ENCODE assay signal across 1 cellular context in the genomic region with DNA sequence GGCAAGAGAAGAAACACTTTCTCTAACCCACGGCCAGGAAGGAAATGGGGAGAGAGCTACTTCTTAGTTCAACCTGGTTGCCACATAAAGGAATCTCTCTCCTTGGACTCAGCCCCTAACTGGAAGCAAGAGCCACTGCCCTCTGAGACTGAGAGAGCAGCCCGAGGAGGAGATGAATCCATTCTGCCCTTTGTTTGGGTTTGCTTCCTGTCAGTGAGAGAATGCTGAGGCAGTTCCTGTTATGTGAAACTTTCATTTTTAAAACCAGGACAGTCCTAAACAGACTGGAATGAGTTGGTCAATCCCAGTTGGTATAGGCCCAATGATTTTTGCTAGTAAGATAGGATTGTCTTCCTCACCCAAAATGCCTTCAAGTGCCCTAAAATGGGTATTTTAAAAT.
TF ChIP-seq lines count a peak whose summit lies in the region.

No MANE protein-coding gene starts in this region.

TF ChIP-seq in SK-N-SH treated with all-trans-retinoic acid at 6 μM for 48 hours, 23 proteins besides CTCF, POLR2A, EP300 and RAD21 (continued from another document):
- TF ChIP-seq, protein P1, sequence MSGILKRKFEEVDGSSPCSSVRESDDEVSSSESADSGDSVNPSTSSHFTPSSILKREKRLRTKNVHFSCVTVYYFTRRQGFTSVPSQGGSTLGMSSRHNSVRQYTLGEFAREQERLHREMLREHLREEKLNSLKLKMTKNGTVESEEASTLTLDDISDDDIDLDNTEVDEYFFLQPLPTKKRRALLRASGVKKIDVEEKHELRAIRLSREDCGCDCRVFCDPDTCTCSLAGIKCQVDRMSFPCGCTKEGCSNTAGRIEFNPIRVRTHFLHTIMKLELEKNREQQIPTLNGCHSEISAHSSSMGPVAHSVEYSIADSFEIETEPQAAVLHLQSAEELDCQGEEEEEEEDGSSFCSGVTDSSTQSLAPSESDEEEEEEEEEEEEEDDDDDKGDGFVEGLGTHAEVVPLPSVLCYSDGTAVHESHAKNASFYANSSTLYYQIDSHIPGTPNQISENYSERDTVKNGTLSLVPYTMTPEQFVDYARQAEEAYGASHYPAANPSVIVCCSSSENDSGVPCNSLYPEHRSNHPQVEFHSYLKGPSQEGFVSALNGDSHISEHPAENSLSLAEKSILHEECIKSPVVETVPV (CRISPR knock-in tag; IDR thresholded peaks at IDR 0.05), result no peak
- TF ChIP-seq BACH2 (CRISPR knock-in tag; IDR thresholded peaks at IDR 0.05; ENCODE audit: borderline replicate concordance) (no peak), SNAI2 (CRISPR knock-in tag; IDR thresholded peaks at IDR 0.05) (no peak), ESRRG (CRISPR knock-in tag; IDR thresholded peaks at IDR 0.05) (no peak)
- TF ChIP-seq, protein P2, sequence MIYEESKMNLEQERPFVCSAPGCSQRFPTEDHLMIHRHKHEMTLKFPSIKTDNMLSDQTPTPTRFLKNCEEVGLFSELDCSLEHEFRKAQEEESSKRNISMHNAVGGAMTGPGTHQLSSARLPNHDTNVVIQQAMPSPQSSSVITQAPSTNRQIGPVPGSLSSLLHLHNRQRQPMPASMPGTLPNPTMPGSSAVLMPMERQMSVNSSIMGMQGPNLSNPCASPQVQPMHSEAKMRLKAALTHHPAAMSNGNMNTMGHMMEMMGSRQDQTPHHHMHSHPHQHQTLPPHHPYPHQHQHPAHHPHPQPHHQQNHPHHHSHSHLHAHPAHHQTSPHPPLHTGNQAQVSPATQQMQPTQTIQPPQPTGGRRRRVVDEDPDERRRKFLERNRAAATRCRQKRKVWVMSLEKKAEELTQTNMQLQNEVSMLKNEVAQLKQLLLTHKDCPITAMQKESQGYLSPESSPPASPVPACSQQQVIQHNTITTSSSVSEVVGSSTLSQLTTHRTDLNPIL (CRISPR knock-in tag; IDR thresholded peaks at IDR 0.05; ENCODE audit: low read depth), result no peak
TF ChIP-seq in SK-N-SH treated with all-trans-retinoic acid at 6 μM for 48 hours: peak in this region for 0.
